In genomic region chrX:114581528-114582263, GRCh38 we compare ENCODE assay signal across 16 cellular contexts. TPM values are rescaled to one million over a fixed set of nuclear protein-coding genes. Genes with fewer than 3 reads are reported as not detected.
DNase-seq lines count a peak whose midpoint lies in the region; ATAC-seq, FAIRE-seq and TF ChIP-seq lines count a peak whose summit lies in the region.
"Had no signal": no experiment of that assay in that cellular context is flagged by ENCODE, and none has a peak within 500 bp of the region (broad histone marks: within the 10 kb centered on the region; RNA-seq: fewer than 3 reads in every experiment).

No MANE protein-coding gene starts in this region.

- H3K9me3 ChIP-seq in HepG2 (ENCODE audit: low read length) (no peaks in the 10 kb centered on the region), right lobe of liver (no peaks in the 10 kb centered on the region), mesenchymal stem cell (ENCODE audit: control insufficient read depth, low read length) (peaks cover 12% of the 10 kb centered on the region), prostate gland (no peaks in the 10 kb centered on the region)
- H3K9me3 ChIP-seq: pancreas had no signal

- TF ChIP-seq RAD21 in HepG2 (CRISPR knock-in tag; IDR thresholded peaks at IDR 0.05) = no peak

- POLR2A ChIA-PET in HepG2 (lab: Yijun Ruan, JAX) = no interaction called here

- H3K36me3 ChIP-seq in HepG2 (replicated peaks in 1 of 2; ENCODE audit: control insufficient read depth in 1 of 2, insufficient read depth in 2 of 2, low read length in 2 of 2) = no peaks in the 10 kb centered on the region
- H3K36me3 ChIP-seq in right lobe of liver = no peaks in the 10 kb centered on the region
- H3K36me3 ChIP-seq in mesenchymal stem cell (ENCODE audit: control insufficient read depth in 1 of 2, insufficient read depth in 2 of 2, low read depth in 1 of 2, low read length in 2 of 2) = no peaks in the 10 kb centered on the region
- H3K36me3 ChIP-seq in prostate gland = no peaks in the 10 kb centered on the region
- H3K36me3 ChIP-seq: pancreas had no signal

- H3K4me2 ChIP-seq in HepG2 (ENCODE audit: low read depth, low read length) = 0 out of 2 replicates have a peak overlapping the region, but pooled peaks have one; percentile 3
- H3K4me2 ChIP-seq in mesenchymal stem cell (ENCODE audit: low read length, poor library complexity, severe bottlenecking) = peak overlapping the region; percentile 50

- no peak overlapping the region for H3K27ac Mint-ChIP-seq in activated naive CD4-positive, alpha-beta T cell treated with anti-CD3 and anti-CD28 coated beads, Interleukin-2, amount 50 U/mL, for 72 hours
- H3K27ac Mint-ChIP-seq: activated CD4-positive, alpha-beta T cell treated with anti-CD3 and anti-CD28 coated beads, Interleukin-2, amount 10 ng/mL, durations not matched to agents 7 days and 5 days had no signal

- H4K8ac ChIP-seq in mesenchymal stem cell (ENCODE audit: low read length) = no peak overlapping the region

- no peak overlapping the region for H3K27ac ChIP-seq in HepG2 (ENCODE audit: extremely low read length, insufficient read depth, low read length)
- no peak overlapping the region for H3K27ac ChIP-seq in right lobe of liver
- H3K27ac ChIP-seq in dorsolateral prefrontal cortex = no peak overlapping the region
- H3K27ac ChIP-seq in mesenchymal stem cell (ENCODE audit: low read length, poor library complexity, severe bottlenecking) = no peak overlapping the region
- no peak overlapping the region for H3K27ac ChIP-seq in prostate gland
- H3K27ac ChIP-seq: epithelial cell of prostate, pancreas had no signal

- TF ChIP-seq POLR2A in HepG2 (IDR thresholded peaks at IDR 0.05; ENCODE audit: insufficient read depth in 1 of 2, low read depth in 2 of 2, low read length in 2 of 2) (no peak), right lobe of liver (IDR thresholded peaks at IDR 0.05) (no peak), prostate gland (IDR thresholded peaks at IDR 0.05) (no peak)

- H2BK5ac ChIP-seq in mesenchymal stem cell (ENCODE audit: low read depth, low read length, poor library complexity, severe bottlenecking) = no peak overlapping the region

- no peak for TF ChIP-seq CTCF in HepG2 (CRISPR knock-in tag; IDR thresholded peaks at IDR 0.05)
- TF ChIP-seq CTCF in right lobe of liver (IDR thresholded peaks at IDR 0.05) = no peak
- TF ChIP-seq CTCF in dorsolateral prefrontal cortex (IDR thresholded peaks at IDR 0.05 in 54 of 56, conservative IDR thresholded peaks at IDR 0.05 in 2 of 56; ENCODE audit: low read depth in 1 of 56, partially characterized antibody in 56 of 56) = no peak
- no peak for TF ChIP-seq CTCF in prostate gland (IDR thresholded peaks at IDR 0.05)

- H3K27me3 ChIP-seq in HepG2 (ENCODE audit: control insufficient read depth in 1 of 2, insufficient read depth in 2 of 2, low read length in 2 of 2) (peaks cover 2 to 14% of the 10 kb centered on the region in 2 experiments; a peak in 2 of 5 replicates), right lobe of liver (peaks cover 5 to 34% of the 10 kb centered on the region in 2 donors), dorsolateral prefrontal cortex (peaks cover 0 to 99% (median 80%) of the 10 kb centered on the region in 45 donors), mesenchymal stem cell (ENCODE audit: control insufficient read depth in 1 of 2, insufficient read depth in 1 of 2, low read length in 2 of 2) (peaks cover 47 to 85% of the 10 kb centered on the region in 2 experiments), prostate gland (replicated peaks; ENCODE audit: insufficient read depth) (no peaks in the 10 kb centered on the region)

- in situ Hi-C loops in HepG2 (cut with HindIII; ENCODE audit: extremely low pct_ligation_motif_present, low pct_unique_long_range_greater_than_20kb) = no loop called here

- H3K4me1 ChIP-seq in HepG2 (ENCODE audit: insufficient read depth, low read length) (no peaks in the 10 kb centered on the region), right lobe of liver (no peaks in the 10 kb centered on the region), mesenchymal stem cell (ENCODE audit: control insufficient read depth, insufficient read depth, low read depth, low read length) (peaks cover 11% of the 10 kb centered on the region), prostate gland (replicated peaks) (no peaks in the 10 kb centered on the region)
- H3K4me1 ChIP-seq: pancreas had no signal

- ATAC-seq in HepG2 (no peak), right lobe of liver (no peak)
- ATAC-seq in activated naive CD4-positive, alpha-beta T cell treated with anti-CD3 and anti-CD28 coated beads, Interleukin-2, amount 50 U/mL, for 72 hours = no peak
- ATAC-seq: pancreas had no signal

- H2BK12ac ChIP-seq in mesenchymal stem cell (ENCODE audit: low read length in 2 of 2) = no peak overlapping the region

- peaks cover 6% of the 10 kb centered on the region in 2 donors for H3K36me3 Mint-ChIP-seq in activated naive CD4-positive, alpha-beta T cell treated with anti-CD3 and anti-CD28 coated beads, Interleukin-2, amount 50 U/mL, for 72 hours

- peak overlapping the region in 1 of 3 experiments; percentile 10; a peak in 1 of 6 replicates for H3K4me3 ChIP-seq in HepG2 (replicated peaks in 1 of 3; ENCODE audit: insufficient read depth in 1 of 3, low read depth in 2 of 3, low read length in 3 of 3)
- H3K4me3 ChIP-seq in right lobe of liver = no peak overlapping the region
- H3K4me3 ChIP-seq in dorsolateral prefrontal cortex = peak overlapping the region in 35 of 59 donors; percentile 2 to 52 (median 30)
- H3K4me3 ChIP-seq in mesenchymal stem cell (ENCODE audit: insufficient read depth in 1 of 2, low read depth in 1 of 2, low read length in 2 of 2) = peak overlapping the region in 1 of 2 experiments; percentile 57
- H3K4me3 ChIP-seq in prostate gland = no peak overlapping the region

- H3K9ac ChIP-seq in HepG2 (ENCODE audit: insufficient read depth, low read depth, low read length) (no peak overlapping the region), mesenchymal stem cell (ENCODE audit: low read length) (no peak overlapping the region)

- H3K4ac ChIP-seq in mesenchymal stem cell (ENCODE audit: low read depth in 1 of 2, low read length in 2 of 2) = no peak overlapping the region

- no peak overlapping the region for H3K14ac ChIP-seq in mesenchymal stem cell (ENCODE audit: low read length in 2 of 2)

- no peaks in the 10 kb centered on the region for H3K79me1 ChIP-seq in mesenchymal stem cell (replicated peaks; ENCODE audit: low read length, poor library complexity, severe bottlenecking)

- FAIRE-seq in HepG2 (lab: Jason Lieb, UNC) = no peak
- FAIRE-seq: pancreas had no signal

- intact Hi-C loops in HepG2 (cut with micrococcal nuclease; ENCODE audit: unreplicated experiment) = no loop called here
- intact Hi-C loops in right lobe of liver (cut with DNase I) = no loop called here
- intact Hi-C loops in dorsolateral prefrontal cortex (cut with DNase I) = no loop called here
- intact Hi-C loops in prostate gland (cut with DNase I) = no loop called here

- H2AFZ ChIP-seq in HepG2 (ENCODE audit: low read length) (no peak overlapping the region), mesenchymal stem cell (ENCODE audit: low read depth, low read length) (no peak overlapping the region)

- H4K20me1 ChIP-seq in HepG2 (ENCODE audit: insufficient read depth, low read length) = no peaks in the 10 kb centered on the region

- DNase-seq in HepG2 (ENCODE audit: low spot score) (no peak), right lobe of liver (no peak), dorsolateral prefrontal cortex (no peak), mesenchymal stem cell (peak; percentile 2), prostate gland (ENCODE audit: low spot score) (no peak), cerebellar nuclear complex (lab: John Stamatoyannopoulos, UW) (no peak), NOMO-1 (lab: John Stamatoyannopoulos, UW; ENCODE audit: unreplicated experiment in 2 of 2) (no peak)
- no peak for DNase-seq in activated naive CD4-positive, alpha-beta T cell treated with anti-CD3 and anti-CD28 coated beads, Interleukin-2, amount 50 U/mL, for 72 hours (ENCODE audit: low spot score in 2 of 2)
- DNase-seq: activated CD4-positive, alpha-beta T cell treated with anti-CD3 and anti-CD28 coated beads, Interleukin-2, amount 10 ng/mL, durations not matched to agents 7 days and 5 days; GOT3; mammary epithelial cell; NCI-H2107; pancreas; SW 1271 had no signal

- WGBS in HepG2 (ENCODE audit: low lambda C conversion rate) = 17% methylated on average over 2 of the region's 45 CpGs
- WGBS in right lobe of liver (ENCODE audit: insufficient coverage, low coverage, low lambda C conversion rate, missing lambda C conversion rate) = 9% methylated on average over 34 of the region's 45 CpGs
- 0% methylated on average over 26 of the region's 45 CpGs for WGBS in mesenchymal stem cell
- 3% methylated on average over 42 of the region's 45 CpGs for WGBS in prostate gland

- no peak overlapping the region for H4K91ac ChIP-seq in mesenchymal stem cell (ENCODE audit: low read length)

- no peak overlapping the region for H2BK15ac ChIP-seq in mesenchymal stem cell (ENCODE audit: low read depth, poor library complexity, severe bottlenecking)

- no peak overlapping the region for H3K18ac ChIP-seq in mesenchymal stem cell (ENCODE audit: low read depth in 1 of 2, low read length in 2 of 2)

- H3K9me3 Mint-ChIP-seq in activated naive CD4-positive, alpha-beta T cell treated with anti-CD3 and anti-CD28 coated beads, Interleukin-2, amount 50 U/mL, for 72 hours = peaks cover 3 to 4% of the 10 kb centered on the region in 2 donors
- H3K9me3 Mint-ChIP-seq: activated CD4-positive, alpha-beta T cell treated with anti-CD3 and anti-CD28 coated beads, Interleukin-2, amount 10 ng/mL, durations not matched to agents 7 days and 5 days had no signal

- BruUV-seq in HepG2 (replicated peaks; lab: Mats Ljungman, UMichigan) = no TSS peak

- H2BK120ac ChIP-seq in mesenchymal stem cell (ENCODE audit: low read depth, low read length) = no peak overlapping the region

- no peak overlapping the region for H2AK5ac ChIP-seq in mesenchymal stem cell (ENCODE audit: low read length, severe bottlenecking)

- TF ChIP-seq EP300 in HepG2 (IDR thresholded peaks at IDR 0.05; ENCODE audit: low read depth in 2 of 2, low read length in 2 of 2) (no peak), HepG2 (CRISPR knock-in tag; IDR thresholded peaks at IDR 0.05; ENCODE audit: borderline replicate concordance) (no peak)

- H3K23ac ChIP-seq in mesenchymal stem cell (ENCODE audit: low read length in 2 of 2) = no peak overlapping the region

- no peaks in the 10 kb centered on the region for H3K79me2 ChIP-seq in HepG2 (ENCODE audit: insufficient read depth, low read length)

- CTCF ChIA-PET in HepG2 (lab: Yijun Ruan, JAX; ENCODE audit: low intra/inter-chr PET ratio, low total read pairs) = no interaction called here

RNA-seq across cellular contexts. Expression of gene HTR2C, which starts 2.2 kb away (rescaled TPM):
- total RNA-seq in HepG2 (2016; rRNA removed; fragmentation: Illumina TruSeq; extraction: Trizol) = not detected in 2 replicates
- total RNA-seq in HepG2 (2016; cell fraction: cytosol; rRNA removed; fragmentation: Illumina TruSeq; extraction: Trizol; ENCODE audit: low read depth) = not detected in 2 replicates
- total RNA-seq in HepG2 (2016; cell fraction: insoluble cytoplasmic fraction; rRNA removed; fragmentation: Illumina TruSeq; extraction: Trizol) = not detected in 2 replicates
- total RNA-seq in HepG2 (2016; cell fraction: membrane; rRNA removed; fragmentation: Illumina TruSeq; extraction: Trizol) = not detected in 2 replicates
- total RNA-seq in HepG2 (2016; cell fraction: nucleus; rRNA removed; fragmentation: Illumina TruSeq; extraction: Trizol) = not detected in 2 replicates
- 0.01 TPM in 1 of 2 replicates, not detected in the other for polyA plus RNA-seq in HepG2 (2011; rRNA removed)
- polyA plus RNA-seq in HepG2 (2011; cell fraction: cytosol; rRNA removed) = not detected in 2 replicates
- polyA plus RNA-seq in HepG2 (2011; cell fraction: nucleus; rRNA removed) = not detected in 2 replicates
- polyA plus RNA-seq in HepG2 (2012) = not detected in 2 replicates
- not detected in 2 replicates for polyA plus RNA-seq in HepG2 (2016; cell fraction: cytosol; fragmentation: Illumina TruSeq; extraction: Trizol; ENCODE audit: low read depth)
- polyA plus RNA-seq in HepG2 (2016; cell fraction: insoluble cytoplasmic fraction; fragmentation: Illumina TruSeq; extraction: Trizol; ENCODE audit: low read depth) = not detected in 2 replicates
- not detected in 2 replicates for polyA plus RNA-seq in HepG2 (2016; cell fraction: membrane; fragmentation: Illumina TruSeq; extraction: Trizol; ENCODE audit: low read depth)
- not detected in 2 replicates for polyA plus RNA-seq in HepG2 (2016; cell fraction: nucleus; fragmentation: Illumina TruSeq; extraction: Trizol; ENCODE audit: insufficient read depth, low read depth)
- polyA minus RNA-seq in HepG2 (2011; rRNA and poly(A)+ RNA removed; ENCODE audit: low replicate concordance) = not detected in 2 replicates
- not detected in 2 replicates for polyA minus RNA-seq in HepG2 (2011; cell fraction: cytosol; rRNA and poly(A)+ RNA removed)
- not detected in 2 replicates for polyA minus RNA-seq in HepG2 (2011; cell fraction: nucleus; rRNA and poly(A)+ RNA removed)
- not detected for total RNA-seq in right lobe of liver
- total RNA-seq in dorsolateral prefrontal cortex = 1 to 10 TPM in 113 of 120 experiments, under 1 TPM in 7; 0.39 to 7.2 (median 2.4) TPM
- polyA plus RNA-seq in mesenchymal stem cell (2013, experiment 1 of 2) = not detected
- not detected for polyA plus RNA-seq in mesenchymal stem cell (2013, experiment 2 of 2)
- not detected for total RNA-seq in prostate gland
- total RNA-seq in activated naive CD4-positive, alpha-beta T cell treated with anti-CD3 and anti-CD28 coated beads, Interleukin-2, amount 50 U/mL, for 72 hours = not detected
- total RNA-seq: activated CD4-positive, alpha-beta T cell treated with anti-CD3 and anti-CD28 coated beads, Interleukin-2, amount 10 ng/mL, durations not matched to agents 7 days and 5 days; pancreas had no signal
- polyA plus RNA-seq: BJ, mammary epithelial cell, pancreas had no signal

Comparison
In these comparisons a context has a peak if more than half of its experiments do, and no peak if none do; other contexts are left out.
1. H3K4me3 ChIP-seq: peak in dorsolateral prefrontal cortex (35 of 59); none in right lobe of liver (0 of 3) and prostate gland (0 of 2).